In the genomic region with DNA sequence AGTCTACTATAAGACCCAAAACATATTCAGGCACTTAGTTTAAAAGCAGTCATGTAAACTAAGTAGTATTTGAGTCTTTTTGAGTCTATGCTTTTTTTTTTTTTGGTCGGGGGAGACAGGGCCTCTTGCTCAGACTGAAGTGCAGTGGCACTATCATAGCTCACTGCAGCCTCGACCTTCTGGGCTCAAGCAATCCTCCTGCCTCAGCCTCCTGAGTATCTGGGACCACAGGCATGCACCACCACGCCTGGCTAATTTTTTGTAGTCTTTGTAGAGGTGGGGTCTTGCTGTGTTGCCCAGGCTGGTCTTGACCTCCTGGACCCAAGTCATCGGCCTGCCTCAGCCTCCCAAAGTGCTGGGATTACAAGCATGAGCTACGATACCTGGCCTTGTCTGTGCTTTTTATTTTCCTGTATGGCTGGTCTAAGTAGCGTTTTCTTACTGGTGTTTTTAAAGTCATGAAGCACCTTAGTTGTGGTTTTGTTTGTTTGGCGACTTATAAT, we compare ENCODE assay signal across 7 cellular contexts. TPM values are rescaled to one million over a fixed set of nuclear protein-coding genes. Genes with fewer than 3 reads are reported as not detected.
DNase-seq lines count a peak whose midpoint lies in the region; ATAC-seq, FAIRE-seq and TF ChIP-seq lines count a peak whose summit lies in the region.
"Not testable (repeated sequence)": the region's sequence is repeated elsewhere in the genome, so short reads cannot be mapped to it uniquely, and the experiment has no call there.

No MANE protein-coding gene starts in this region.

- not testable (repeated sequence) for H3K4me1 Mint-ChIP-seq in activated CD8-positive, alpha-beta T cell treated with anti-CD3 and anti-CD28 coated beads, Interleukin-2, amount 10 ng/mL, durations not matched to agents 7 days and 5 days (ENCODE audit: low read depth)

- not testable (repeated sequence) for H2AFZ ChIP-seq in K562 (ENCODE audit: low read depth, low read length); HepG2 (ENCODE audit: low read length); osteoblast (ENCODE audit: low read length)

- H3K4me1 ChIP-seq in K562 (replicated peaks in 1 of 2; ENCODE audit: control insufficient read depth in 2 of 2, insufficient read depth in 2 of 2, low read length in 2 of 2) = peaks cover 5 to 30% of the 10 kb centered on the region in 2 experiments
- H3K4me1 ChIP-seq in HepG2 (ENCODE audit: insufficient read depth, low read length) = peaks cover 100% of the 10 kb centered on the region
- not testable (repeated sequence) for H3K4me1 ChIP-seq in osteoblast (ENCODE audit: insufficient read depth, low read length)

- TF ChIP-seq CTCF in C4-2B (conservative IDR thresholded peaks at IDR 0.05); RWPE1 (conservative IDR thresholded peaks at IDR 0.05; ENCODE audit: low read depth); K562 (IDR thresholded peaks at IDR 0.05 in 2 of 3, conservative IDR thresholded peaks at IDR 0.05 in 1 of 3; ENCODE audit: insufficient read depth in 2 of 3, low read depth in 1 of 3, low read length in 3 of 3); HepG2 (CRISPR knock-in tag; IDR thresholded peaks at IDR 0.05); osteoblast (IDR thresholded peaks at IDR 0.05; ENCODE audit: extremely low read depth, low read depth, low read length): not testable (repeated sequence)

- not testable (repeated sequence) for H3K4me3 Mint-ChIP-seq in activated CD8-positive, alpha-beta T cell treated with anti-CD3 and anti-CD28 coated beads, Interleukin-2, amount 10 ng/mL, durations not matched to agents 7 days and 5 days

- 80% methylated on average over 7 of the region's 7 CpGs for WGBS in K562 (ENCODE audit: insufficient coverage, low coverage, missing lambda C conversion rate)
- 88% methylated on average over 7 of the region's 7 CpGs for WGBS in HepG2 (ENCODE audit: low lambda C conversion rate)

- not testable (repeated sequence) for TF ChIP-seq RAD21 in K562 (CRISPR knock-in tag; conservative IDR thresholded peaks at IDR 0.05 in 1 of 2, IDR thresholded peaks at IDR 0.05 in 1 of 2); HepG2 (CRISPR knock-in tag; IDR thresholded peaks at IDR 0.05)

- not testable (repeated sequence) for BruUV-seq in K562 (replicated peaks; lab: Mats Ljungman, UMichigan); HepG2 (replicated peaks; lab: Mats Ljungman, UMichigan)

- H3K27ac ChIP-seq in C4-2B = peak overlapping the region; percentile 9
- H3K27ac ChIP-seq in RWPE1 = peak overlapping the region; percentile 25
- not testable (repeated sequence) for H3K27ac ChIP-seq in K562 (ENCODE audit: extremely low read depth, low read depth, low read length); osteoblast (ENCODE audit: low read depth, low read length)
- H3K27ac ChIP-seq in HepG2 (ENCODE audit: extremely low read length, insufficient read depth, low read length) = peak overlapping the region; percentile 75

- not testable (repeated sequence) for H3K9ac ChIP-seq in K562 (ENCODE audit: insufficient read depth in 1 of 2, low read depth in 2 of 2, low read length in 2 of 2); HepG2 (ENCODE audit: insufficient read depth, low read depth, low read length)

- H3K27me3 Mint-ChIP-seq in activated CD8-positive, alpha-beta T cell treated with anti-CD3 and anti-CD28 coated beads, Interleukin-2, amount 10 ng/mL, durations not matched to agents 7 days and 5 days (ENCODE audit: low read depth) = not testable (repeated sequence)

- POLR2A ChIA-PET in RWPE1 (lab: Yijun Ruan, JAX; ENCODE audit: low non-redundant PET); activated CD8-positive, alpha-beta T cell treated with anti-CD3 and anti-CD28 coated beads, Interleukin-2, amount 10 ng/mL, durations not matched to agents 7 days and 5 days (lab: Charles Lee); K562 (lab: Yijun Ruan, JAX): not testable (repeated sequence)
- POLR2A ChIA-PET in HepG2 (lab: Yijun Ruan, JAX) = interaction anchor here (2.4 kb wide), 1 partner anchor 10 kb away, joined by 7 read pairs; no protein-coding TSS in a partner anchor

- peaks cover 10% of the 10 kb centered on the region for H3K36me3 Mint-ChIP-seq in activated CD8-positive, alpha-beta T cell treated with anti-CD3 and anti-CD28 coated beads, Interleukin-2, amount 10 ng/mL, durations not matched to agents 7 days and 5 days (ENCODE audit: low read depth)

- ATAC-seq in activated CD8-positive, alpha-beta T cell treated with anti-CD3 and anti-CD28 coated beads, Interleukin-2, amount 10 ng/mL, durations not matched to agents 7 days and 5 days; K562; HepG2: not testable (repeated sequence)

- FAIRE-seq in K562 (lab: Jason Lieb, UNC); HepG2 (lab: Jason Lieb, UNC): not testable (repeated sequence)

- peaks cover 46% of the 10 kb centered on the region for H4K20me1 ChIP-seq in K562 (replicated peaks; ENCODE audit: control insufficient read depth, insufficient read depth, low read length)
- H4K20me1 ChIP-seq in HepG2 (ENCODE audit: insufficient read depth, low read length) = peaks cover 52% of the 10 kb centered on the region
- H4K20me1 ChIP-seq in osteoblast (ENCODE audit: insufficient read depth, low read length) = peaks cover 55% of the 10 kb centered on the region

- H3K9me1 ChIP-seq in K562 (ENCODE audit: control insufficient read depth, insufficient read depth, low read length) = not testable (repeated sequence)

- not testable (repeated sequence) for TF ChIP-seq POLR2A in K562 (conservative IDR thresholded peaks at IDR 0.05); HepG2 (IDR thresholded peaks at IDR 0.05; ENCODE audit: insufficient read depth in 1 of 2, low read depth in 2 of 2, low read length in 2 of 2)

- DNase-seq in RWPE1 (ENCODE audit: low spot score); activated CD8-positive, alpha-beta T cell treated with anti-CD3 and anti-CD28 coated beads, Interleukin-2, amount 10 ng/mL, durations not matched to agents 7 days and 5 days; K562 (ENCODE audit: extremely low read depth in 1 of 4, low spot score in 3 of 4); HepG2 (ENCODE audit: low spot score): not testable (repeated sequence)
- peak; percentile 48 for DNase-seq in osteoblast (ENCODE audit: insufficient read length, low spot score, missing footprints)
- peak; percentile 5 for DNase-seq in superior temporal gyrus (ENCODE audit: extremely low spot score)

- in situ Hi-C loops in K562 (cut with MboI); HepG2 (cut with HindIII; ENCODE audit: extremely low pct_ligation_motif_present, low pct_unique_long_range_greater_than_20kb): not testable (repeated sequence)

- H3K9me3 ChIP-seq in K562 (replicated peaks; ENCODE audit: control insufficient read depth, insufficient read depth, low read depth, low read length); HepG2 (ENCODE audit: low read length); osteoblast (ENCODE audit: low read depth, low read length): not testable (repeated sequence)

- not testable (repeated sequence) for H3K4me2 ChIP-seq in K562 (ENCODE audit: insufficient read depth, low read length); HepG2 (ENCODE audit: low read depth, low read length); osteoblast (ENCODE audit: insufficient read depth, low read length)

- peak overlapping the region; percentile 34 for H3K27ac Mint-ChIP-seq in activated CD8-positive, alpha-beta T cell treated with anti-CD3 and anti-CD28 coated beads, Interleukin-2, amount 10 ng/mL, durations not matched to agents 7 days and 5 days

- H3K27me3 ChIP-seq in K562 (ENCODE audit: control insufficient read depth in 2 of 2, insufficient read depth in 2 of 2, low read length in 2 of 2); HepG2 (ENCODE audit: control insufficient read depth in 1 of 2, insufficient read depth in 2 of 2, low read length in 2 of 2); osteoblast (ENCODE audit: insufficient read depth, low read length): not testable (repeated sequence)

- H3K9me3 Mint-ChIP-seq in activated CD8-positive, alpha-beta T cell treated with anti-CD3 and anti-CD28 coated beads, Interleukin-2, amount 10 ng/mL, durations not matched to agents 7 days and 5 days (ENCODE audit: insufficient read depth) = not testable (repeated sequence)

- intact Hi-C loops in K562 (cut with micrococcal nuclease) = not testable (repeated sequence)
- intact Hi-C loops in HepG2 (cut with micrococcal nuclease; ENCODE audit: unreplicated experiment) = loop anchor here (1.0 kb wide), 1 partner anchor 18 kb away; no protein-coding TSS in a partner anchor

- H3K79me2 ChIP-seq in K562 (ENCODE audit: control insufficient read depth, insufficient read depth, low read length) = peaks cover 90% of the 10 kb centered on the region
- peaks cover 90% of the 10 kb centered on the region for H3K79me2 ChIP-seq in HepG2 (ENCODE audit: insufficient read depth, low read length)
- peaks cover 88% of the 10 kb centered on the region for H3K79me2 ChIP-seq in osteoblast (ENCODE audit: insufficient read depth, low read length)

- H3K36me3 ChIP-seq in K562 (ENCODE audit: control insufficient read depth, insufficient read depth, low read length) = peaks cover 53% of the 10 kb centered on the region
- H3K36me3 ChIP-seq in HepG2 (replicated peaks in 1 of 2; ENCODE audit: control insufficient read depth in 1 of 2, insufficient read depth in 2 of 2, low read length in 2 of 2) = peaks cover 12 to 33% of the 10 kb centered on the region in 2 experiments
- peaks cover 11% of the 10 kb centered on the region for H3K36me3 ChIP-seq in osteoblast (ENCODE audit: insufficient read depth, low read length)

- not testable (repeated sequence) for H3K4me3 ChIP-seq in K562; HepG2 (replicated peaks in 1 of 3; ENCODE audit: insufficient read depth in 1 of 3, low read depth in 2 of 3, low read length in 3 of 3); osteoblast (ENCODE audit: insufficient read depth, low read length)

- CTCF ChIA-PET in RWPE1 (lab: Yijun Ruan, JAX); K562 (lab: Yijun Ruan, JAX; ENCODE audit: low intra/inter-chr PET ratio); HepG2 (lab: Yijun Ruan, JAX; ENCODE audit: low intra/inter-chr PET ratio, low total read pairs): not testable (repeated sequence)
- CTCF ChIA-PET in activated CD8-positive, alpha-beta T cell treated with anti-CD3 and anti-CD28 coated beads, Interleukin-2, amount 10 ng/mL, durations not matched to agents 7 days and 5 days (lab: Charles Lee) = interaction anchor here (0.8 kb wide), 1 partner anchor 8 kb away, joined by 3 read pairs; no protein-coding TSS in a partner anchor

- TF ChIP-seq EP300 in K562 (IDR thresholded peaks at IDR 0.05; ENCODE audit: low read length); HepG2 (IDR thresholded peaks at IDR 0.05; ENCODE audit: low read depth in 2 of 2, low read length in 2 of 2); HepG2 (CRISPR knock-in tag; IDR thresholded peaks at IDR 0.05; ENCODE audit: borderline replicate concordance): not testable (repeated sequence)

RNA-seq across cellular contexts. Expression of gene FOXK2, which starts 43.2 kb away (rescaled TPM):
- 10 to 100 TPM; 62.3 to 65.3 TPM for total RNA-seq in activated CD8-positive, alpha-beta T cell treated with anti-CD3 and anti-CD28 coated beads, Interleukin-2, amount 10 ng/mL, durations not matched to agents 7 days and 5 days
- total RNA-seq in K562 (2011; cell fraction: chromatin; rRNA removed; ENCODE audit: low replicate concordance) = 166 and 251 TPM in 2 replicates
- 125 and 127 TPM in 2 replicates for total RNA-seq in K562 (2011; cell fraction: nucleolus; rRNA removed)
- total RNA-seq in K562 (2011; cell fraction: nucleoplasm; rRNA removed) = 127 and 131 TPM in 2 replicates
- 41.5 and 56.9 TPM in 2 replicates for total RNA-seq in K562 (2014; rRNA removed)
- total RNA-seq in K562 (2014; rRNA removed; fragmentation: Illumina TruSeq; extraction: Trizol) = 41.2 and 44.1 TPM in 2 replicates
- total RNA-seq in K562 (2015; rRNA removed; fragmentation: Illumina TruSeq; extraction: Trizol) = 52.0 and 52.4 TPM in 2 replicates
- total RNA-seq in K562 (2021) = 86.0 and 93.2 TPM in 2 replicates
- 47.2 and 52.2 TPM in 2 replicates for polyA plus RNA-seq in K562 (2011; rRNA removed)
- polyA plus RNA-seq in K562 (2011; cell fraction: cytosol; rRNA removed) = 38.3 and 50.0 TPM in 2 replicates
- 35.3 and 49.9 TPM in 2 replicates for polyA plus RNA-seq in K562 (2011; cell fraction: nucleus; rRNA removed)
- polyA plus RNA-seq in K562 (2012) = 36.6 and 41.2 TPM in 2 replicates
- polyA plus RNA-seq in K562 (2014; fragmentation: Illumina TruSeq; extraction: Trizol) = 56.1 and 65.8 TPM in 2 replicates
- 1 to 10 TPM; 3.0 to 4.2 TPM for polyA plus RNA-seq in K562 (2014; fragmentation: Nextera tagmentation; extraction: Ambion mirVana)
- polyA plus RNA-seq in K562 (2014; rRNA removed) = 39.6 and 41.9 TPM in 2 replicates
- polyA minus RNA-seq in K562 (2011; rRNA and poly(A)+ RNA removed) = 40.7 and 56.5 TPM in 2 replicates
- polyA minus RNA-seq in K562 (2011; cell fraction: cytosol; rRNA and poly(A)+ RNA removed) = 73.7 and 76.9 TPM in 2 replicates
- polyA minus RNA-seq in K562 (2011; cell fraction: nucleus; rRNA and poly(A)+ RNA removed) = 35.9 and 60.9 TPM in 2 replicates
- 47.7 and 67.2 TPM in 2 replicates for total RNA-seq in HepG2 (2016; rRNA removed; fragmentation: Illumina TruSeq; extraction: Trizol)
- total RNA-seq in HepG2 (2016; cell fraction: cytosol; rRNA removed; fragmentation: Illumina TruSeq; extraction: Trizol; ENCODE audit: low read depth) = 118 and 125 TPM in 2 replicates
- total RNA-seq in HepG2 (2016; cell fraction: insoluble cytoplasmic fraction; rRNA removed; fragmentation: Illumina TruSeq; extraction: Trizol) = 39.3 and 64.3 TPM in 2 replicates
- total RNA-seq in HepG2 (2016; cell fraction: membrane; rRNA removed; fragmentation: Illumina TruSeq; extraction: Trizol) = 103 and 104 TPM in 2 replicates
- 38.8 and 51.8 TPM in 2 replicates for total RNA-seq in HepG2 (2016; cell fraction: nucleus; rRNA removed; fragmentation: Illumina TruSeq; extraction: Trizol)
- 67.1 and 73.1 TPM in 2 replicates for polyA plus RNA-seq in HepG2 (2011; rRNA removed)
- 53.2 and 56.1 TPM in 2 replicates for polyA plus RNA-seq in HepG2 (2011; cell fraction: cytosol; rRNA removed)
- polyA plus RNA-seq in HepG2 (2011; cell fraction: nucleus; rRNA removed) = 50.7 and 52.2 TPM in 2 replicates
- polyA plus RNA-seq in HepG2 (2012) = 78.2 and 88.0 TPM in 2 replicates
- polyA plus RNA-seq in HepG2 (2016; cell fraction: cytosol; fragmentation: Illumina TruSeq; extraction: Trizol; ENCODE audit: low read depth) = 38.6 and 41.3 TPM in 2 replicates
- 59.9 and 75.2 TPM in 2 replicates for polyA plus RNA-seq in HepG2 (2016; cell fraction: insoluble cytoplasmic fraction; fragmentation: Illumina TruSeq; extraction: Trizol; ENCODE audit: low read depth)
- polyA plus RNA-seq in HepG2 (2016; cell fraction: membrane; fragmentation: Illumina TruSeq; extraction: Trizol; ENCODE audit: low read depth) = 80.8 and 99.2 TPM in 2 replicates
- 80.4 and 81.2 TPM in 2 replicates for polyA plus RNA-seq in HepG2 (2016; cell fraction: nucleus; fragmentation: Illumina TruSeq; extraction: Trizol; ENCODE audit: insufficient read depth, low read depth)
- 83.4 and 116 TPM in 2 replicates for polyA minus RNA-seq in HepG2 (2011; rRNA and poly(A)+ RNA removed; ENCODE audit: low replicate concordance)
- polyA minus RNA-seq in HepG2 (2011; cell fraction: cytosol; rRNA and poly(A)+ RNA removed) = 74.6 and 79.0 TPM in 2 replicates
- polyA minus RNA-seq in HepG2 (2011; cell fraction: nucleus; rRNA and poly(A)+ RNA removed) = 55.5 and 74.1 TPM in 2 replicates
- 26.8 and 29.3 TPM in 2 replicates for total RNA-seq in osteoblast
